15 cellular contexts compared by ENCODE assay signal in the genomic region with DNA sequence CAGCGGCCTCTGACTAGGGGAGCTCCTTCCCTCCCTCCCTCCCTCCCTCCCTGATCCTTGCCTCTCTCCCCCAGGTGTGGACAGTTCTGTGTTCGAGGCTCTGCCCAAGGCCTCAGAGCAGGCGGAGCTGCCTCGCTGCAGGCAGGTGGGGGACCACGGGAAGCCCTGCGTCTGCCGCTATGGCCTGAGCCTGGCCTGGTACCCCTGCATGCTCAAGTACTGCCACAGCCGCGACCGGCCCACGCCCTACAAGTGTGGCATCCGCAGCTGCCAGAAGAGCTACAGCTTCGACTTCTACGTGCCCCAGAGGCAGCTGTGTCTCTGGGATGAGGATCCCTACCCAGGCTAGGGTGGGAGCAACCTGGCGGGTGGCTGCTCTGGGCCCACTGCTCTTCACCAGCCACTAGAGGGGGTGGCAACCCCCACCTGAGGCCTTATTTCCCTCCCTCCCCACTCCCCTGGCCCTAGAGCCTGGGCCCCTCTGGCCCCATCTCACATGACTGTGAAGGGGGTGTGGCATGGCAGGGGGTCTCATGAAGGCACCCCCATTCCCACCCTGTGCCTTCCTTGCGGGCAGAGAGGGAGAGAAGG. TPM values are rescaled to one million over a fixed set of nuclear protein-coding genes. Genes with fewer than 3 reads are reported as not detected.
DNase-seq lines count a peak whose midpoint lies in the region; ATAC-seq and TF ChIP-seq lines count a peak whose summit lies in the region.
"Had no signal": no experiment of that assay in that cellular context is flagged by ENCODE, and none has a peak within 500 bp of the region (broad histone marks: within the 10 kb centered on the region; RNA-seq: fewer than 3 reads in every experiment).

No MANE protein-coding gene starts in this region.

- TF ChIP-seq CTCF in OCI-LY3 (IDR thresholded peaks at IDR 0.05; ENCODE audit: low read depth, low read length): 0 out of 2 replicates have a peak, but pooled peaks have one; percentile 14
- TF ChIP-seq CTCF in fibroblast of the aortic adventitia (IDR thresholded peaks at IDR 0.05; ENCODE audit: insufficient read depth, low read length): peak; percentile 10
- TF ChIP-seq CTCF in upper lobe of right lung (IDR thresholded peaks at IDR 0.05): peak; percentile 10
- TF ChIP-seq CTCF in stomach (IDR thresholded peaks at IDR 0.05): no peak

- intact Hi-C loops in upper lobe of right lung (cut with DNase I) (no loop called here), stomach (cut with DNase I; ENCODE audit: low total_unique reads) (no loop called here)

- H3K4me1 ChIP-seq in OCI-LY3 (ENCODE audit: low read length): peaks cover 15% of the 10 kb centered on the region
- peaks cover 18% of the 10 kb centered on the region for H3K4me1 ChIP-seq in upper lobe of right lung
- H3K4me1 ChIP-seq in stomach: peaks cover 6 to 21% (median 15%) of the 10 kb centered on the region in 4 donors
- H3K4me1 ChIP-seq: ascending aorta had no signal

- no peak for TF ChIP-seq POLR2A in stomach (IDR thresholded peaks at IDR 0.05)

- H3K4me3 ChIP-seq in OCI-LY3 (ENCODE audit: low read length): no peak overlapping the region
- no peak overlapping the region for H3K4me3 ChIP-seq in fibroblast of the aortic adventitia (ENCODE audit: low read depth, low read length)
- no peak overlapping the region for H3K4me3 ChIP-seq in upper lobe of right lung
- no peak overlapping the region for H3K4me3 ChIP-seq in stomach
- H3K4me3 ChIP-seq: ascending aorta, SK-N-MC, thyroid gland had no signal

- H3K27me3 ChIP-seq in OCI-LY3 (ENCODE audit: low read depth, low read length) (peaks cover 25% of the 10 kb centered on the region), upper lobe of right lung (peaks cover 9% of the 10 kb centered on the region), stomach (peaks cover 0 to 15% (median 5%) of the 10 kb centered on the region in 3 donors)
- H3K27me3 ChIP-seq: ascending aorta, thyroid gland had no signal

- H4K20me1 ChIP-seq in OCI-LY3 (ENCODE audit: insufficient read depth, low read length): no peaks in the 10 kb centered on the region

- H3K27ac ChIP-seq in OCI-LY3 (ENCODE audit: low read length): no peak overlapping the region
- no peak overlapping the region for H3K27ac ChIP-seq in upper lobe of right lung
- H3K27ac ChIP-seq in stomach: peak overlapping the region in 1 of 5 donors; percentile 34
- H3K27ac ChIP-seq: ascending aorta, SK-N-MC, thyroid gland had no signal

- TF ChIP-seq EP300 in stomach (IDR thresholded peaks at IDR 0.05): no peak

- H3K9me3 ChIP-seq in OCI-LY3 (ENCODE audit: insufficient read depth, low read length) (no peaks in the 10 kb centered on the region), upper lobe of right lung (no peaks in the 10 kb centered on the region), stomach (no peaks in the 10 kb centered on the region)
- H3K9me3 ChIP-seq: ascending aorta, thyroid gland had no signal

- H3K9ac ChIP-seq in OCI-LY3 (ENCODE audit: low read length): no peak overlapping the region

- WGBS in stomach, 5 donors: 73 to 93% (median 82%) methylated on average over 10 to 16 of the region's 16 CpGs

- H3K36me3 ChIP-seq in OCI-LY3 (replicated peaks; ENCODE audit: low read depth, low read length): no peaks in the 10 kb centered on the region
- H3K36me3 ChIP-seq in upper lobe of right lung: no peaks in the 10 kb centered on the region
- peaks cover 0 to 32% (median 30%) of the 10 kb centered on the region in 4 donors for H3K36me3 ChIP-seq in stomach
- H3K36me3 ChIP-seq: ascending aorta, thyroid gland had no signal

- H2AFZ ChIP-seq in OCI-LY3 (ENCODE audit: low read depth, low read length): no peak overlapping the region

- ATAC-seq in upper lobe of right lung: no peak
- no peak for ATAC-seq in HG03571 (IDR thresholded peaks at IDR 0.05; ENCODE audit: unreplicated experiment)
- ATAC-seq in GM21515 (IDR thresholded peaks at IDR 0.05; ENCODE audit: unreplicated experiment): no peak
- ATAC-seq: activated CD4-positive, CD25-positive, alpha-beta regulatory T cell treated with anti-CD3 and anti-CD28 coated beads, Interleukin-2, amount 50 U/mL, for 24 hours had no signal

- H3K4me2 ChIP-seq in OCI-LY3 (ENCODE audit: low read length): no peak overlapping the region

- H3K79me2 ChIP-seq in OCI-LY3 (ENCODE audit: low read length): no peaks in the 10 kb centered on the region

- DNase-seq in NCI-H82 (lab: John Stamatoyannopoulos, UW) (peak; percentile 33), NCI-H82 treated with DMSO at 0.1 percent for 48 hours (lab: John Stamatoyannopoulos, UW; ENCODE audit: unreplicated experiment) (no peak), fibroblast of the aortic adventitia (ENCODE audit: low read depth) (no peak), upper lobe of right lung (no peak), stomach (no peak)
- DNase-seq: effector memory CD4-positive, alpha-beta T cell; NCI-H1694; stimulated activated CD4-positive, alpha-beta T cell treated with anti-CD3 and anti-CD28 coated beads, Interleukin-12 subunit alpha, Interleukin-12 subunit beta, amount 100 ng/mL, for 4 hours; thyroid gland had no signal

RNA-seq across cellular contexts. Expression of a gene that starts 11.1 kb away (rescaled TPM):
- 0.36 and 0.90 TPM in 2 replicates for total RNA-seq in fibroblast of the aortic adventitia (ENCODE audit: low replicate concordance)
- 3.0 TPM for total RNA-seq in upper lobe of right lung
- 1 to 10 TPM in 2 of 5 donors, under 1 TPM in 1, not detected in 2; 0.18 to 1.9 (median 1.3) TPM for total RNA-seq in stomach
- 1 to 10 TPM in 2 of 3 donors, under 1 TPM in 1; 0.75 to 1.5 (median 1.3) TPM for polyA plus RNA-seq in stomach
- total RNA-seq: ascending aorta had no signal

RNA-seq across cellular contexts. Expression of a gene that starts 18.1 kb away (rescaled TPM):
- total RNA-seq in fibroblast of the aortic adventitia (ENCODE audit: low replicate concordance) (39.4 and 58.6 TPM in 2 replicates), upper lobe of right lung (19.8 TPM), stomach (100 to 1,000 TPM in 2 of 5 donors, 10 to 100 TPM in 3; 23.3 to 380 (median 37.2) TPM)
- polyA plus RNA-seq in stomach: 10 to 100 TPM; 17.1 to 30.5 (median 30.2) TPM

Comparison
In these comparisons a context has a peak if more than half of its experiments do, and no peak if none do; other contexts are left out.
1. CTCF ChIP-seq: peak in OCI-LY3 (single experiment), fibroblast of the aortic adventitia (single experiment) and upper lobe of right lung (single experiment); none in stomach (0 of 7).